In genomic region chr1:178500091-178500770, GRCh38 we compare ENCODE assay signal across 14 cellular contexts. TPM values are rescaled to one million over a fixed set of nuclear protein-coding genes. Genes with fewer than 3 reads are reported as not detected.
DNase-seq lines count a peak whose midpoint lies in the region; ATAC-seq, FAIRE-seq and TF ChIP-seq lines count a peak whose summit lies in the region.
"Had no signal": no experiment of that assay in that cellular context is flagged by ENCODE, and none has a peak within 500 bp of the region (broad histone marks: within the 10 kb centered on the region; RNA-seq: fewer than 3 reads in every experiment).

No MANE protein-coding gene starts in this region.

- no peak for ATAC-seq in GM21723 (IDR thresholded peaks at IDR 0.05; ENCODE audit: unreplicated experiment)
- ATAC-seq: naive thymus-derived CD4-positive, alpha-beta T cell; T-helper 17 cell had no signal

- peaks cover 28% of the 10 kb centered on the region for H3K4me1 Mint-ChIP-seq in endothelial cell (ENCODE audit: unreplicated experiment)
- H3K4me1 Mint-ChIP-seq: naive thymus-derived CD4-positive, alpha-beta T cell had no signal

- peak overlapping the region; percentile 38 for H3K4me3 Mint-ChIP-seq in endothelial cell (ENCODE audit: unreplicated experiment)
- H3K4me3 Mint-ChIP-seq: naive thymus-derived CD4-positive, alpha-beta T cell; T-helper 17 cell had no signal

- H3K4me2 ChIP-seq in osteoblast (ENCODE audit: insufficient read depth, low read length): peak overlapping the region; percentile 37

- H3K4me3 ChIP-seq in osteoblast (ENCODE audit: insufficient read depth, low read length): no peak overlapping the region

- no peaks in the 10 kb centered on the region for H3K36me3 Mint-ChIP-seq in endothelial cell (ENCODE audit: low read depth, unreplicated experiment)
- H3K36me3 Mint-ChIP-seq: naive thymus-derived CD4-positive, alpha-beta T cell had no signal

- H3K27me3 ChIP-seq in osteoblast (ENCODE audit: insufficient read depth, low read length): no peaks in the 10 kb centered on the region

- no peak overlapping the region for H3K27ac ChIP-seq in osteoblast (ENCODE audit: low read depth, low read length)

- TF ChIP-seq CTCF in endothelial cell (IDR thresholded peaks at IDR 0.05; ENCODE audit: unreplicated experiment) (peak; percentile 60), osteoblast (IDR thresholded peaks at IDR 0.05; ENCODE audit: extremely low read depth, low read depth, low read length) (peak; percentile 36)

- FAIRE-seq in GM19239 (lab: Jason Lieb, UNC): no peak
- FAIRE-seq: HTR-8/SVneo had no signal

- H3K27me3 Mint-ChIP-seq in endothelial cell (ENCODE audit: unreplicated experiment): peaks cover 10% of the 10 kb centered on the region

- H3K9me3 ChIP-seq in osteoblast (ENCODE audit: low read depth, low read length): no peaks in the 10 kb centered on the region

- H3K27ac Mint-ChIP-seq in endothelial cell (ENCODE audit: unreplicated experiment): peak overlapping the region; percentile 55
- H3K27ac Mint-ChIP-seq: T-helper 17 cell had no signal

- no peaks in the 10 kb centered on the region for H3K79me2 ChIP-seq in osteoblast (ENCODE audit: insufficient read depth, low read length)

- H4K20me1 ChIP-seq in osteoblast (ENCODE audit: insufficient read depth, low read length): no peaks in the 10 kb centered on the region

- H2AFZ ChIP-seq in osteoblast (ENCODE audit: low read length): peak overlapping the region; percentile 67

- no peaks in the 10 kb centered on the region for H3K9me3 Mint-ChIP-seq in endothelial cell (ENCODE audit: unreplicated experiment)
- H3K9me3 Mint-ChIP-seq: naive thymus-derived CD4-positive, alpha-beta T cell had no signal

- DNase-seq in ELF-1 (ENCODE audit: low read depth, low spot score): peak; percentile 27
- peak; percentile 37 for DNase-seq in HuH-7.5 (ENCODE audit: low spot score)
- DNase-seq in endothelial cell (ENCODE audit: low spot score): peak; percentile 46
- DNase-seq in osteoblast (ENCODE audit: insufficient read length, low spot score, missing footprints): no peak
- DNase-seq in SW 1271 (lab: John Stamatoyannopoulos, UW): no peak
- no peak for DNase-seq in T-helper 9 cell
- DNase-seq in GM19239 (ENCODE audit: insufficient read length, low spot score): no peak
- DNase-seq: DMS153; NCI-H187 treated with DMSO at 0.1 percent for 48 hours; stimulated activated CD4-positive, alpha-beta T cell treated with anti-CD3 and anti-CD28 coated beads, Interleukin-15, amount 100 ng/mL, for 24 hours; T-helper 17 cell had no signal

- no peaks in the 10 kb centered on the region for H3K36me3 ChIP-seq in osteoblast (ENCODE audit: insufficient read depth, low read length)

- H3K4me1 ChIP-seq in osteoblast (ENCODE audit: insufficient read depth, low read length): peaks cover 4% of the 10 kb centered on the region

RNA-seq across cellular contexts. Expression of gene CLEC20A, which starts 3.5 kb away (rescaled TPM):
- total RNA-seq in endothelial cell (ENCODE audit: unreplicated experiment): not detected
- total RNA-seq in osteoblast: under 0.01 TPM in 1 of 2 replicates, not detected in the other
- total RNA-seq: naive thymus-derived CD4-positive, alpha-beta T cell; T-helper 17 cell had no signal

RNA-seq across cellular contexts. Expression of gene TEX35, which starts 12.7 kb away (rescaled TPM):
- total RNA-seq in endothelial cell (ENCODE audit: unreplicated experiment): not detected
- not detected in 2 replicates for total RNA-seq in osteoblast
- total RNA-seq: naive thymus-derived CD4-positive, alpha-beta T cell; T-helper 17 cell had no signal

Comparison
In these comparisons a context has a peak if more than half of its experiments do, and no peak if none do; other contexts are left out.
1. DNase-seq: peak in ELF-1 (single experiment), HuH-7.5 (single experiment) and endothelial cell (single experiment); none in osteoblast (single experiment), SW 1271 (0 of 2), T-helper 9 cell (single experiment) and GM19239 (single experiment).